1 cellular context compared by ENCODE assay signal in genomic region chr16:27636453-27637200, GRCh38.
TF ChIP-seq lines count a peak whose summit lies in the region.

No MANE protein-coding gene starts in this region.

TF ChIP-seq in H1, 55 proteins besides CTCF, POLR2A, EP300 and RAD21 (continued from another document):
- TF ChIP-seq ATF2 (IDR thresholded peaks at IDR 0.05; ENCODE audit: low read length) = no peak
- no peak for TF ChIP-seq RXRA (IDR thresholded peaks at IDR 0.05; ENCODE audit: insufficient read depth, low read depth, low read length)
- TF ChIP-seq BACH1 (IDR thresholded peaks at IDR 0.05; ENCODE audit: low read length) = no peak
- TF ChIP-seq ATF3 (IDR thresholded peaks at IDR 0.05; ENCODE audit: insufficient read depth, low read depth, low read length) = no peak
- no peak for TF ChIP-seq SIX5 (IDR thresholded peaks at IDR 0.05; ENCODE audit: low read depth, low read length)
- no peak for TF ChIP-seq POU5F1 (IDR thresholded peaks at IDR 0.05; ENCODE audit: low read depth, low read length)
- TF ChIP-seq TBP (IDR thresholded peaks at IDR 0.05; ENCODE audit: low read depth, low read length) = no peak
- TF ChIP-seq ZNF274 (IDR thresholded peaks at IDR 0.05; ENCODE audit: borderline replicate concordance, extremely low read depth, low read length) = no peak
TF ChIP-seq in H1: peak in this region for 0.
